ENCODE assay signal across 16 cellular contexts in the genomic region with DNA sequence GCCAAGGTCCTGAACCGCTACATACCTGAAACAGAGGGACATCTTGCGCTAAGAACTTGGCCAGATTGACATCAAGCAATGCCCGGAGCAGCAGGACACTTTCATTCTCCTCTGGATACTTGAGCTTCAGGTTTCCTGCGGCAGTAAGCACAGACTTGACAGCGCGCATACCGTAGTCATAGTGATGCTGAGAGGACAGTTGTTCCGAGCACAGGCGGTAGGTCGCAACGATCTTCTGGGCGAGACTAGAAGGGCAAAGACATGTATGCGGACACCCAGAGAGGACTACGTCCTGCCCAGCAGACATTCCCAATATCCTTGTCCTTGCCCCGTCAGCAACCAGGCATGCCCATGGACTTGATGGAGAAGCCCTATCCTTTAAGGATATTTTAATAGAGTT.
A peak's percentile ranks its signal among the peaks of the same experiment; 100 is the strongest.
DNase-seq lines count a peak whose midpoint lies in the region; ATAC-seq and TF ChIP-seq lines count a peak whose summit lies in the region.
"Had no signal": no experiment of that assay in that cellular context is flagged by ENCODE, and none has a peak within 500 bp of the region (broad histone marks: within the 10 kb centered on the region; RNA-seq: fewer than 3 reads in every experiment).

No MANE protein-coding gene starts in this region.

- no peaks in the 10 kb centered on the region for H3K79me2 ChIP-seq in GM23338 (replicated peaks; ENCODE audit: insufficient read depth)
- H3K79me2 ChIP-seq in neural progenitor cell (ENCODE audit: low read depth): no peaks in the 10 kb centered on the region

- ATAC-seq in GM23338 (no peak), Right ventricle myocardium inferior (no peak), HG03097 (IDR thresholded peaks at IDR 0.05; ENCODE audit: low FRiP score, unreplicated experiment) (no peak)

- no peak overlapping the region for H3K4me2 ChIP-seq in GM23338
- no peak overlapping the region for H3K4me2 ChIP-seq in neural progenitor cell

- no peak for TF ChIP-seq CTCF in GM23338 (conservative IDR thresholded peaks at IDR 0.05; ENCODE audit: low read depth in 2 of 2)
- TF ChIP-seq CTCF in neural progenitor cell (IDR thresholded peaks at IDR 0.05): no peak
- TF ChIP-seq CTCF in progenitor cell of endocrine pancreas (IDR thresholded peaks at IDR 0.05; ENCODE audit: unreplicated experiment): no peak

- no peaks in the 10 kb centered on the region for H3K27me3 ChIP-seq in GM23338 (ENCODE audit: insufficient read depth)
- no peaks in the 10 kb centered on the region for H3K27me3 ChIP-seq in neural progenitor cell

- H3K36me3 Mint-ChIP-seq in GM23338 (ENCODE audit: low read depth) (no peaks in the 10 kb centered on the region), neural progenitor cell (no peaks in the 10 kb centered on the region), progenitor cell of endocrine pancreas (ENCODE audit: insufficient read depth) (no peaks in the 10 kb centered on the region)
- H3K36me3 Mint-ChIP-seq: CD4-positive, alpha-beta memory T cell had no signal

- no peaks in the 10 kb centered on the region for H3K9me2 ChIP-seq in GM23338 (ENCODE audit: insufficient read depth)

- H3K4me3 ChIP-seq in GM23338 (no peak overlapping the region), neural progenitor cell (no peak overlapping the region)
- H3K4me3 ChIP-seq: HAP-1 had no signal

- H2AFZ ChIP-seq in GM23338 (no peak overlapping the region), neural progenitor cell (replicated peaks) (no peak overlapping the region)

- H3K4me1 Mint-ChIP-seq in GM23338: peaks cover 3% of the 10 kb centered on the region; the same call in 1 of the 3 replicates
- H3K4me1 Mint-ChIP-seq in neural progenitor cell: peaks cover 2% of the 10 kb centered on the region
- H3K4me1 Mint-ChIP-seq in progenitor cell of endocrine pancreas (ENCODE audit: low read depth): no peaks in the 10 kb centered on the region
- H3K4me1 Mint-ChIP-seq: CD4-positive, alpha-beta memory T cell had no signal

- H3K27ac ChIP-seq in GM23338 (ENCODE audit: low read depth) (no peak overlapping the region), neural progenitor cell (no peak overlapping the region)

- H3K27me3 Mint-ChIP-seq in GM23338 (ENCODE audit: insufficient read depth, low read depth, poor library complexity) (peaks cover 9% of the 10 kb centered on the region), neural progenitor cell (ENCODE audit: insufficient read depth, low read depth) (peaks cover 6% of the 10 kb centered on the region), progenitor cell of endocrine pancreas (no peaks in the 10 kb centered on the region)

- intact Hi-C loops in Right ventricle myocardium inferior (cut with DNase I): no loop called here

- peaks cover 4% of the 10 kb centered on the region; the same call in 1 of the 3 replicates for H3K9me3 Mint-ChIP-seq in GM23338
- no peaks in the 10 kb centered on the region for H3K9me3 Mint-ChIP-seq in neural progenitor cell
- no peaks in the 10 kb centered on the region for H3K9me3 Mint-ChIP-seq in progenitor cell of endocrine pancreas (ENCODE audit: low read depth)
- H3K9me3 Mint-ChIP-seq: HFFc6 had no signal

- DNase-seq in DMS79 treated with DMSO at 0.1 percent for 48 hours (lab: John Stamatoyannopoulos, UW) (peak; percentile 10), GM23338 (ENCODE audit: low spot score) (peak; percentile 11), cerebellar cortex (ENCODE audit: low spot score) (peak; percentile 43), neural progenitor cell (ENCODE audit: low spot score) (no peak), Right ventricle myocardium inferior (ENCODE audit: missing footprints) (no peak), progenitor cell of endocrine pancreas (ENCODE audit: low spot score, unreplicated experiment) (no peak)
- DNase-seq: Calu3; CD4-positive, alpha-beta memory T cell; COR-L47; DMS53; EL; GF-D8; GOT3; HFFc6 had no signal

- H3F3A ChIP-seq in GM23338 (replicated peaks; ENCODE audit: low read depth): no peaks in the 10 kb centered on the region
- H3F3A ChIP-seq in neural progenitor cell (ENCODE audit: low read depth): no peaks in the 10 kb centered on the region

- H4K20me1 ChIP-seq in GM23338 (replicated peaks; ENCODE audit: insufficient read depth) (no peaks in the 10 kb centered on the region; the same call in 1 of the 2 replicates), neural progenitor cell (ENCODE audit: low read depth) (no peaks in the 10 kb centered on the region)

- H3K4me3 Mint-ChIP-seq in GM23338 (no peak overlapping the region), neural progenitor cell (no peak overlapping the region), progenitor cell of endocrine pancreas (ENCODE audit: low read depth) (no peak overlapping the region)
- H3K4me3 Mint-ChIP-seq: CD4-positive, alpha-beta memory T cell; HFFc6 had no signal

- H3K27ac Mint-ChIP-seq in GM23338 (no peak overlapping the region), neural progenitor cell (peak overlapping the region; percentile 27), progenitor cell of endocrine pancreas (no peak overlapping the region)
- H3K27ac Mint-ChIP-seq: CD4-positive, alpha-beta memory T cell; HFFc6 had no signal

- no peaks in the 10 kb centered on the region for H3K36me3 ChIP-seq in GM23338 (ENCODE audit: insufficient read depth)
- no peaks in the 10 kb centered on the region for H3K36me3 ChIP-seq in neural progenitor cell
- H3K36me3 ChIP-seq: HAP-1 had no signal

- no peak overlapping the region for H3K9ac ChIP-seq in neural progenitor cell

- no peaks in the 10 kb centered on the region for H3K4me1 ChIP-seq in GM23338 (ENCODE audit: insufficient read depth)
- no peaks in the 10 kb centered on the region for H3K4me1 ChIP-seq in neural progenitor cell
- H3K4me1 ChIP-seq: HAP-1 had no signal

- H3K9me3 ChIP-seq in neural progenitor cell (ENCODE audit: low read depth): no peaks in the 10 kb centered on the region
- H3K9me3 ChIP-seq: HAP-1 had no signal

TF ChIP-seq in GM23338, 12 proteins besides CTCF, POLR2A, EP300 and RAD21 (continues in another document):
- TF ChIP-seq STAT1 (IDR thresholded peaks at IDR 0.05; ENCODE audit: unreplicated experiment) (no peak), ZNF462 (CRISPR knock-in tag; IDR thresholded peaks at IDR 0.05) (no peak), CREB1 (CRISPR knock-in tag; IDR thresholded peaks at IDR 0.05; ENCODE audit: low read depth) (no peak), NANOG (IDR thresholded peaks at IDR 0.05; ENCODE audit: borderline replicate concordance) (no peak), EZH2 (IDR thresholded peaks at IDR 0.05; ENCODE audit: low read depth, unreplicated experiment) (no peak), ZNF114 (CRISPR knock-in tag; IDR thresholded peaks at IDR 0.05) (no peak)

Comparison
In these comparisons a context has a peak if more than half of its experiments do, and no peak if none do; other contexts are left out.
1. DNase-seq: peak in DMS79 treated with DMSO at 0.1 percent for 48 hours (single experiment), GM23338 (single experiment) and cerebellar cortex (single experiment); none in neural progenitor cell (single experiment), Right ventricle myocardium inferior (single experiment) and progenitor cell of endocrine pancreas (single experiment).